ENCODE assay signal across 24 cellular contexts in the genomic region with DNA sequence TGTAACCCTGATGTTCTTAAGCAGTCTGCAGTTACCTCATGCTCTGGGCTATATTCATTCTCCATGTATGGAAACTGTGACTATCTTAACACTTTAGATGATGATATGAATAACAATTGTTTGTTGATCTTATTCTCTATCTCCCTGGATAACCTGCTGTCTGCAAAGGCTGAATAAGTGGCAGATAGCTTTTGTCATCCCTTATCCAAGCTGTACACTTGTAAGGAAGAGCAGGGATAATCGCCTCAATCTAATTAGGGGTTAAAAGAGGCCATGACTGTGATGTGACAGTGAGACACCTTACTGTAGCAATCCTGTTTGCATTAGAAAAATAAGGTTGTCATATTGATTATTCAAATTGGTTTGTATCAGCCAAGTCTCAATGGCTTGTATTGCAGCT.
"Had no signal": no experiment of that assay in that cellular context is flagged by ENCODE, and none has a peak within 500 bp of the region (broad histone marks: within the 10 kb centered on the region; RNA-seq: fewer than 3 reads in every experiment).

No MANE protein-coding gene starts in this region.

- H3K27me3 Mint-ChIP-seq: dendritic cell treated with granulocyte-macrophage colony-stimulating factor and Interleukin-4, amounts not matched to agents 40 ng/mL and 50 ng/mL, for 4 days; progenitor cell of endocrine pancreas; stimulated activated naive CD8-positive, alpha-beta T cell treated with anti-CD3 and anti-CD28 coated beads, Interleukin-15, amount 100 ng/mL, for 72 hours had no signal

- H3K4me3 Mint-ChIP-seq: dendritic cell treated with granulocyte-macrophage colony-stimulating factor and Interleukin-4, amounts not matched to agents 40 ng/mL and 50 ng/mL, for 4 days; endodermal cell; immature natural killer cell; natural killer cell; neural crest cell; stimulated activated naive CD8-positive, alpha-beta T cell treated with anti-CD3 and anti-CD28 coated beads, Interleukin-15, amount 100 ng/mL, for 72 hours had no signal

- H3K9me3 Mint-ChIP-seq: dendritic cell treated with granulocyte-macrophage colony-stimulating factor and Interleukin-4, amounts not matched to agents 40 ng/mL and 50 ng/mL, for 4 days; natural killer cell; neural crest cell had no signal

- H3K27ac Mint-ChIP-seq: dendritic cell treated with granulocyte-macrophage colony-stimulating factor and Interleukin-4, amounts not matched to agents 40 ng/mL and 50 ng/mL, for 4 days; endodermal cell; immature natural killer cell; natural killer cell; progenitor cell of endocrine pancreas; stimulated activated naive CD8-positive, alpha-beta T cell treated with anti-CD3 and anti-CD28 coated beads, Interleukin-15, amount 100 ng/mL, for 72 hours had no signal

- H3K4me1 Mint-ChIP-seq: immature natural killer cell; stimulated activated naive CD8-positive, alpha-beta T cell treated with anti-CD3 and anti-CD28 coated beads, Interleukin-15, amount 100 ng/mL, for 72 hours had no signal

- ATAC-seq: foreskin keratinocyte; left colon; left ventricle myocardium superior; lower lobe of right lung; natural killer cell; sciatic nerve; stimulated activated naive CD8-positive, alpha-beta T cell treated with anti-CD3 and anti-CD28 coated beads, Interleukin-15, amount 100 ng/mL, for 72 hours; upper lobe of right lung had no signal

- H3K36me3 Mint-ChIP-seq: natural killer cell had no signal

- DNase-seq: colonic mucosa; effector CD8-positive, alpha-beta T cell; endodermal cell; foreskin keratinocyte; hypothalamus; immature natural killer cell; islet precursor cell; kidney glomerular epithelial cell; left colon; left ventricle myocardium superior; lower lobe of right lung; natural killer cell; stimulated activated CD4-positive, alpha-beta T cell treated with anti-CD3 and anti-CD28 coated beads, Interleukin-12 subunit alpha, Interleukin-12 subunit beta, amount 100 ng/mL, for 4 hours; stimulated activated CD4-positive, alpha-beta T cell treated with anti-CD3 and anti-CD28 coated beads, Interleukin-1b, Interleukin-23, amount 100 ng/mL, for 48 hours; stimulated activated CD4-positive, alpha-beta T cell treated with anti-CD3 and anti-CD28 coated beads, Interleukin-4, amount 100 ng/mL, for 1 hour; stimulated activated CD8-positive, alpha-beta memory T cell treated with anti-CD3 and anti-CD28 coated beads, Interleukin-4, amount 100 ng/mL, for 48 hours; stimulated activated naive CD4-positive, alpha-beta T cell; stimulated activated naive CD8-positive, alpha-beta T cell treated with anti-CD3 and anti-CD28 coated beads, Interleukin-15, amount 100 ng/mL, for 72 hours; transverse colon; upper lobe of right lung had no signal
